2 cellular contexts compared by ENCODE assay signal in the genomic region with DNA sequence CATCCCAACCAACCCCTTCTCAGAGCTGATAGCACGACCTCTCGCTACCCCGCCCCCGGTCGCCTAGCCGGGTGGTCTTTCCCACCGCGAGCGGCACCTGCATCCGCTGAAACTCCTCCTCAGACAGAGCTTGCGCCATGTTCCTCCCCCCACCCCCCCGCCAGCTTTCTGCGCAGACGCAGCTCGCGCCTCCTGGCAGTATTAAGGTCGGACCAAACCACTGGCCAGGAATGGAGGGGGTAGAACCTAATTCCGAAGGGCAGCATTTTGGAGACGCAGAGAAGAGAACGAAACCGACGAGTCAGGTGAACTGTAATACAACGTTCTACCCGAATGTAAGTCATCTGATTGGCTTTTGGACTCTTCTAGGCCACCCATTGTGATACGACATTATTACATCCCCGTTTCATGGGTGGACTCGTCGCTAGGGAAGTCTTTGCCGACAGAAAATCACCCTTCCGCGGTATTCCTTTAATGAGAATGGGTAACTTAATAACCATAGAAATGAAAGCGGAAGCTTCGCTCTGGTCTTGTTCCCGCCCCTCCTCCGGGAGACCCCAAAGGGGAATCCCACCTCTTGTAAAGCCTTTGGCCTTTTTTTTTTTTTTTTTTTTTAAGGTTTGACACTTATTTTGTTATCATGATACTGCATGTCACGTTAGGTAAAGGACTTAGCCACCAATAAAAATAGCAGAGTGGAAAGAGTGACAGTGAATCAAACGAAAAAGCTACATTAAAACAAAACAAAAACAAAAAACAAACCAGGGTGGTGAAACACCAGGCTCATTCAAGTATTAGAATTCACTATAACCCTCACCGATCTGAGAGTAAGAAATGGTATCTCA.
A peak's percentile ranks its signal among the peaks of the same experiment; 100 is the strongest.
TF ChIP-seq lines count a peak whose summit lies in the region.

A gene with protein sequence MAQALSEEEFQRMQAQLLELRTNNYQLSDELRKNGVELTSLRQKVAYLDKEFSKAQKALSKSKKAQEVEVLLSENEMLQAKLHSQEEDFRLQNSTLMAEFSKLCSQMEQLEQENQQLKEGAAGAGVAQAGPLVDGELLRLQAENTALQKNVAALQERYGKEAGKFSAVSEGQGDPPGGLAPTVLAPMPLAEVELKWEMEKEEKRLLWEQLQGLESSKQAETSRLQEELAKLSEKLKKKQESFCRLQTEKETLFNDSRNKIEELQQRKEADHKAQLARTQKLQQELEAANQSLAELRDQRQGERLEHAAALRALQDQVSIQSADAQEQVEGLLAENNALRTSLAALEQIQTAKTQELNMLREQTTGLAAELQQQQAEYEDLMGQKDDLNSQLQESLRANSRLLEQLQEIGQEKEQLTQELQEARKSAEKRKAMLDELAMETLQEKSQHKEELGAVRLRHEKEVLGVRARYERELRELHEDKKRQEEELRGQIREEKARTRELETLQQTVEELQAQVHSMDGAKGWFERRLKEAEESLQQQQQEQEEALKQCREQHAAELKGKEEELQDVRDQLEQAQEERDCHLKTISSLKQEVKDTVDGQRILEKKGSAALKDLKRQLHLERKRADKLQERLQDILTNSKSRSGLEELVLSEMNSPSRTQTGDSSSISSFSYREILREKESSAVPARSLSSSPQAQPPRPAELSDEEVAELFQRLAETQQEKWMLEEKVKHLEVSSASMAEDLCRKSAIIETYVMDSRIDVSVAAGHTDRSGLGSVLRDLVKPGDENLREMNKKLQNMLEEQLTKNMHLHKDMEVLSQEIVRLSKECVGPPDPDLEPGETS (minus strand): TSS at position 174 of the 845 bp plus-strand sequence. CDS start 35 bp downstream, at position 139.

TF ChIP-seq in HEK293, 187 proteins besides CTCF, POLR2A, EP300 and RAD21 (continued from another document and continues in another):
- TF ChIP-seq, protein P1, sequence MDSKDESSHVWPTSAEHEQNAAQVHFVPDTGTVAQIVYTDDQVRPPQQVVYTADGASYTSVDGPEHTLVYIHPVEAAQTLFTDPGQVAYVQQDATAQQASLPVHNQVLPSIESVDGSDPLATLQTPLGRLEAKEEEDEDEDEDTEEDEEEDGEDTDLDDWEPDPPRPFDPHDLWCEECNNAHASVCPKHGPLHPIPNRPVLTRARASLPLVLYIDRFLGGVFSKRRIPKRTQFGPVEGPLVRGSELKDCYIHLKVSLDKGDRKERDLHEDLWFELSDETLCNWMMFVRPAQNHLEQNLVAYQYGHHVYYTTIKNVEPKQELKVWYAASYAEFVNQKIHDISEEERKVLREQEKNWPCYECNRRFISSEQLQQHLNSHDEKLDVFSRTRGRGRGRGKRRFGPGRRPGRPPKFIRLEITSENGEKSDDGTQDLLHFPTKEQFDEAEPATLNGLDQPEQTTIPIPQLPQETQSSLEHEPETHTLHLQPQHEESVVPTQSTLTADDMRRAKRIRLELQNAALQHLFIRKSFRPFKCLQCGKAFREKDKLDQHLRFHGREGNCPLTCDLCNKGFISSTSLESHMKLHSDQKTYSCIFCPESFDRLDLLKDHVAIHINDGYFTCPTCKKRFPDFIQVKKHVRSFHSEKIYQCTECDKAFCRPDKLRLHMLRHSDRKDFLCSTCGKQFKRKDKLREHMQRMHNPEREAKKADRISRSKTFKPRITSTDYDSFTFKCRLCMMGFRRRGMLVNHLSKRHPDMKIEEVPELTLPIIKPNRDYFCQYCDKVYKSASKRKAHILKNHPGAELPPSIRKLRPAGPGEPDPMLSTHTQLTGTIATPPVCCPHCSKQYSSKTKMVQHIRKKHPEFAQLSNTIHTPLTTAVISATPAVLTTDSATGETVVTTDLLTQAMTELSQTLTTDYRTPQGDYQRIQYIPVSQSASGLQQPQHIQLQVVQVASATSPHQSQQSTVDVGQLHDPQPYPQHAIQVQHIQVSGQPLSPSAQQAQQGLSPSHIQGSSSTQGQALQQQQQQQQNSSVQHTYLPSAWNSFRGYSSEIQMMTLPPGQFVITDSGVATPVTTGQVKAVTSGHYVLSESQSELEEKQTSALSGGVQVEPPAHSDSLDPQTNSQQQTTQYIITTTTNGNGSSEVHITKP (tag by site-specific recombination; IDR thresholded peaks at IDR 0.05): peak; percentile 99
- no peak for TF ChIP-seq ZNF138 (tag by site-specific recombination; IDR thresholded peaks at IDR 0.05; ENCODE audit: borderline replicate concordance)
- TF ChIP-seq, protein P2, sequence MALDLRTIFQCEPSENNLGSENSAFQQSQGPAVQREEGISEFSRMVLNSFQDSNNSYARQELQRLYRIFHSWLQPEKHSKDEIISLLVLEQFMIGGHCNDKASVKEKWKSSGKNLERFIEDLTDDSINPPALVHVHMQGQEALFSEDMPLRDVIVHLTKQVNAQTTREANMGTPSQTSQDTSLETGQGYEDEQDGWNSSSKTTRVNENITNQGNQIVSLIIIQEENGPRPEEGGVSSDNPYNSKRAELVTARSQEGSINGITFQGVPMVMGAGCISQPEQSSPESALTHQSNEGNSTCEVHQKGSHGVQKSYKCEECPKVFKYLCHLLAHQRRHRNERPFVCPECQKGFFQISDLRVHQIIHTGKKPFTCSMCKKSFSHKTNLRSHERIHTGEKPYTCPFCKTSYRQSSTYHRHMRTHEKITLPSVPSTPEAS (tag by site-specific recombination; IDR thresholded peaks at IDR 0.05): no peak
- 0 out of 2 replicates have a peak, but pooled peaks have one; percentile 33 for TF ChIP-seq ZNF629 (tag by site-specific recombination; IDR thresholded peaks at IDR 0.05)
- TF ChIP-seq, protein P3, sequence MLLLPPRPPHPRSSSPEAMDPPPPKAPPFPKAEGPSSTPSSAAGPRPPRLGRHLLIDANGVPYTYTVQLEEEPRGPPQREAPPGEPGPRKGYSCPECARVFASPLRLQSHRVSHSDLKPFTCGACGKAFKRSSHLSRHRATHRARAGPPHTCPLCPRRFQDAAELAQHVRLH (tag by site-specific recombination; IDR thresholded peaks at IDR 0.05): peak; percentile 89
- TF ChIP-seq, protein P4, sequence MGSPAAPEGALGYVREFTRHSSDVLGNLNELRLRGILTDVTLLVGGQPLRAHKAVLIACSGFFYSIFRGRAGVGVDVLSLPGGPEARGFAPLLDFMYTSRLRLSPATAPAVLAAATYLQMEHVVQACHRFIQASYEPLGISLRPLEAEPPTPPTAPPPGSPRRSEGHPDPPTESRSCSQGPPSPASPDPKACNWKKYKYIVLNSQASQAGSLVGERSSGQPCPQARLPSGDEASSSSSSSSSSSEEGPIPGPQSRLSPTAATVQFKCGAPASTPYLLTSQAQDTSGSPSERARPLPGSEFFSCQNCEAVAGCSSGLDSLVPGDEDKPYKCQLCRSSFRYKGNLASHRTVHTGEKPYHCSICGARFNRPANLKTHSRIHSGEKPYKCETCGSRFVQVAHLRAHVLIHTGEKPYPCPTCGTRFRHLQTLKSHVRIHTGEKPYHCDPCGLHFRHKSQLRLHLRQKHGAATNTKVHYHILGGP (tag by site-specific recombination; IDR thresholded peaks at IDR 0.05): no peak
- no peak for TF ChIP-seq ZNF140 (tag by site-specific recombination; IDR thresholded peaks at IDR 0.05)
- TF ChIP-seq ZFP69B (tag by site-specific recombination; IDR thresholded peaks at IDR 0.05): no peak
- TF ChIP-seq SCRT2 (tag by site-specific recombination; IDR thresholded peaks at IDR 0.05): no peak

TF ChIP-seq in SK-N-SH, 30 proteins besides CTCF, POLR2A, EP300 and RAD21 (continued from another document):
- TF ChIP-seq, protein P5, sequence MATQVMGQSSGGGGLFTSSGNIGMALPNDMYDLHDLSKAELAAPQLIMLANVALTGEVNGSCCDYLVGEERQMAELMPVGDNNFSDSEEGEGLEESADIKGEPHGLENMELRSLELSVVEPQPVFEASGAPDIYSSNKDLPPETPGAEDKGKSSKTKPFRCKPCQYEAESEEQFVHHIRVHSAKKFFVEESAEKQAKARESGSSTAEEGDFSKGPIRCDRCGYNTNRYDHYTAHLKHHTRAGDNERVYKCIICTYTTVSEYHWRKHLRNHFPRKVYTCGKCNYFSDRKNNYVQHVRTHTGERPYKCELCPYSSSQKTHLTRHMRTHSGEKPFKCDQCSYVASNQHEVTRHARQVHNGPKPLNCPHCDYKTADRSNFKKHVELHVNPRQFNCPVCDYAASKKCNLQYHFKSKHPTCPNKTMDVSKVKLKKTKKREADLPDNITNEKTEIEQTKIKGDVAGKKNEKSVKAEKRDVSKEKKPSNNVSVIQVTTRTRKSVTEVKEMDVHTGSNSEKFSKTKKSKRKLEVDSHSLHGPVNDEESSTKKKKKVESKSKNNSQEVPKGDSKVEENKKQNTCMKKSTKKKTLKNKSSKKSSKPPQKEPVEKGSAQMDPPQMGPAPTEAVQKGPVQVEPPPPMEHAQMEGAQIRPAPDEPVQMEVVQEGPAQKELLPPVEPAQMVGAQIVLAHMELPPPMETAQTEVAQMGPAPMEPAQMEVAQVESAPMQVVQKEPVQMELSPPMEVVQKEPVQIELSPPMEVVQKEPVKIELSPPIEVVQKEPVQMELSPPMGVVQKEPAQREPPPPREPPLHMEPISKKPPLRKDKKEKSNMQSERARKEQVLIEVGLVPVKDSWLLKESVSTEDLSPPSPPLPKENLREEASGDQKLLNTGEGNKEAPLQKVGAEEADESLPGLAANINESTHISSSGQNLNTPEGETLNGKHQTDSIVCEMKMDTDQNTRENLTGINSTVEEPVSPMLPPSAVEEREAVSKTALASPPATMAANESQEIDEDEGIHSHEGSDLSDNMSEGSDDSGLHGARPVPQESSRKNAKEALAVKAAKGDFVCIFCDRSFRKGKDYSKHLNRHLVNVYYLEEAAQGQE (IDR thresholded peaks at IDR 0.05; ENCODE audit: low read depth, low read length): peak; percentile 69
- peak; percentile 8; the same call in 1 of the 2 replicates for TF ChIP-seq JUND (IDR thresholded peaks at IDR 0.05)
- TF ChIP-seq FOSL2 (IDR thresholded peaks at IDR 0.05; ENCODE audit: borderline replicate concordance, low read depth): no peak
- TF ChIP-seq, protein P6, sequence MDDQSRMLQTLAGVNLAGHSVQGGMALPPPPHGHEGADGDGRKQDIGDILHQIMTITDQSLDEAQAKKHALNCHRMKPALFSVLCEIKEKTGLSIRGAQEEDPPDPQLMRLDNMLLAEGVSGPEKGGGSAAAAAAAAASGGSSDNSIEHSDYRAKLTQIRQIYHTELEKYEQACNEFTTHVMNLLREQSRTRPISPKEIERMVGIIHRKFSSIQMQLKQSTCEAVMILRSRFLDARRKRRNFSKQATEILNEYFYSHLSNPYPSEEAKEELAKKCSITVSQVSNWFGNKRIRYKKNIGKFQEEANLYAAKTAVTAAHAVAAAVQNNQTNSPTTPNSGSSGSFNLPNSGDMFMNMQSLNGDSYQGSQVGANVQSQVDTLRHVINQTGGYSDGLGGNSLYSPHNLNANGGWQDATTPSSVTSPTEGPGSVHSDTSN (IDR thresholded peaks at IDR 0.05): peak; percentile 42; the same call in 1 of the 2 replicates
- TF ChIP-seq POLR2AphosphoS5 (IDR thresholded peaks at IDR 0.05; ENCODE audit: low read depth, low read length): peak; percentile 78
